21 cellular contexts compared by ENCODE assay signal in genomic region chr21:45050361-45050785, GRCh38. TPM values are rescaled to one million over a fixed set of nuclear protein-coding genes. Genes with fewer than 3 reads are reported as not detected.
DNase-seq lines count a peak whose midpoint lies in the region; ATAC-seq, FAIRE-seq and TF ChIP-seq lines count a peak whose summit lies in the region.
"Had no signal": no experiment of that assay in that cellular context is flagged by ENCODE, and none has a peak within 500 bp of the region (broad histone marks: within the 10 kb centered on the region; RNA-seq: fewer than 3 reads in every experiment).

No MANE protein-coding gene starts in this region.

- peaks cover 13% of the 10 kb centered on the region; the same call in 2 of the 3 replicates for H3K4me1 ChIP-seq in A549

- POLR2A ChIA-PET in A549 (lab: Yijun Ruan, JAX): no interaction called here

- H3K4me3 ChIP-seq in A549 (no peak overlapping the region), fibroblast of villous mesenchyme (ENCODE audit: low read depth, low read length) (no peak overlapping the region)
- H3K4me3 ChIP-seq: MG63, PC-9, SK-N-MC had no signal

- TF ChIP-seq EP300 in A549 (IDR thresholded peaks at IDR 0.05): no peak

- CTCF ChIA-PET in A549 (lab: Yijun Ruan, JAX): interaction anchor here (0.6 to 0.7 kb wide), 2 partner anchors 78 to 90 kb away, joined by 3 read pairs; no protein-coding TSS in a partner anchor

- H3K4me2 ChIP-seq in A549: peak overlapping the region; percentile 24; the same call in 2 of the 3 replicates
- H3K4me2 ChIP-seq: PC-9 had no signal

- 56% methylated on average over 10 of the region's 12 CpGs for WGBS in A549 (ENCODE audit: missing lambda C conversion rate)

- intact Hi-C loops in sciatic nerve (cut with DNase I): no loop called here

- in situ Hi-C loops in KBM-7 (cut with MboI; ENCODE audit: low pct_unique_long_range_greater_than_20kb, low sequenced_read_pairs): no loop called here

- TF ChIP-seq POLR2A in A549 (IDR thresholded peaks at IDR 0.05; ENCODE audit: low read length): no peak

- TF ChIP-seq RAD21 in A549 (conservative IDR thresholded peaks at IDR 0.05 in 1 of 2, IDR thresholded peaks at IDR 0.05 in 1 of 2): no peak

- H3K27ac ChIP-seq in A549 (peak overlapping the region; percentile 63 to 74; a peak in 5 of 6 replicates), VCaP (peak overlapping the region; percentile 56)
- H3K27ac ChIP-seq: PC-9, SK-N-MC had no signal

- DNase-seq in A549 (ENCODE audit: low read depth in 1 of 2, low spot score in 1 of 2): no peak
- peak; percentile 94 for DNase-seq in fibroblast of villous mesenchyme (ENCODE audit: low read depth)
- DNase-seq in sciatic nerve (ENCODE audit: low spot score): peak; percentile 48
- no peak for DNase-seq in KBM-7
- no peak for DNase-seq in OCI-M2 (lab: John Stamatoyannopoulos, UW; ENCODE audit: unreplicated experiment)
- no peak for DNase-seq in iPS-NIHi11 (ENCODE audit: low spot score)
- DNase-seq: activated CD8-positive, alpha-beta memory T cell treated with anti-CD3 and anti-CD28 coated beads for 24 hours; CD8-positive, alpha-beta T cell; erythroblast; hippocampal formation; MG63; NCI-H1930; NCI-H524 treated with DMSO at 0.1 percent for 48 hours; PC-9; stimulated activated CD4-positive, alpha-beta T cell treated with anti-CD3 and anti-CD28 coated beads, Interleukin-2, amount 100 ng/mL, for 24 hours had no signal

- no peak for TF ChIP-seq CTCF in A549 (IDR thresholded peaks at IDR 0.05)
- no peak for TF ChIP-seq CTCF in VCaP (conservative IDR thresholded peaks at IDR 0.05)
- no peak for TF ChIP-seq CTCF in fibroblast of villous mesenchyme (IDR thresholded peaks at IDR 0.05; ENCODE audit: insufficient read depth, low read depth, low read length)

- FAIRE-seq in A549 (lab: Jason Lieb, UNC): no peak
- FAIRE-seq: A204.1, H54 had no signal

- H3K9me3 ChIP-seq in A549: peaks cover 8% of the 10 kb centered on the region; the same call in 1 of the 3 replicates

- ATAC-seq in A549 (no peak), sciatic nerve (no peak), HG03039 (IDR thresholded peaks at IDR 0.05; ENCODE audit: unreplicated experiment) (no peak)
- ATAC-seq: activated T-helper 17 cell treated with anti-CD3 and anti-CD28 coated beads, Interleukin-2, amount 50 U/mL, for 72 hours; CD8-positive, alpha-beta T cell had no signal

TF ChIP-seq in A549, 52 proteins besides CTCF, POLR2A, EP300 and RAD21:
- no peak for TF ChIP-seq HEYL (CRISPR knock-in tag; IDR thresholded peaks at IDR 0.05)
- no peak for TF ChIP-seq ESRRA (IDR thresholded peaks at IDR 0.05; ENCODE audit: borderline replicate concordance, low read length)
- TF ChIP-seq TP53 (CRISPR knock-in tag; IDR thresholded peaks at IDR 0.05): no peak
- no peak for TF ChIP-seq HOXB5 (CRISPR knock-in tag; IDR thresholded peaks at IDR 0.05)
- TF ChIP-seq ELK1 (IDR thresholded peaks at IDR 0.05; ENCODE audit: low read depth, low read length): no peak
- no peak for TF ChIP-seq MAX (IDR thresholded peaks at IDR 0.05)
- TF ChIP-seq FOSL2 (IDR thresholded peaks at IDR 0.05): no peak
- TF ChIP-seq FOSL2 (CRISPR knock-in tag; IDR thresholded peaks at IDR 0.05): no peak
- TF ChIP-seq KDM5A (IDR thresholded peaks at IDR 0.05): no peak
- no peak for TF ChIP-seq HOXB13 (CRISPR knock-in tag; IDR thresholded peaks at IDR 0.05; ENCODE audit: low read depth)
- no peak for TF ChIP-seq RARB (CRISPR knock-in tag; IDR thresholded peaks at IDR 0.05)
- TF ChIP-seq ZNF302 (CRISPR knock-in tag; IDR thresholded peaks at IDR 0.05): no peak
- TF ChIP-seq TFCP2L1 (CRISPR knock-in tag; IDR thresholded peaks at IDR 0.05): no peak
- no peak for TF ChIP-seq CHD2 (IDR thresholded peaks at IDR 0.05; ENCODE audit: low read length, partially characterized antibody)
- TF ChIP-seq ZC3H11A (IDR thresholded peaks at IDR 0.05): no peak
- no peak for TF ChIP-seq RNF2 (IDR thresholded peaks at IDR 0.05; ENCODE audit: borderline replicate concordance, low read depth)
- TF ChIP-seq FOXS1 (CRISPR knock-in tag; IDR thresholded peaks at IDR 0.05): no peak
- no peak for TF ChIP-seq BCL3 (IDR thresholded peaks at IDR 0.05)
TF ChIP-seq in A549: peak in this region for 0.

RNA-seq across cellular contexts. Expression of gene ADARB1, which starts 24.0 kb away (rescaled TPM):
- 2.8 and 3.2 TPM in 2 replicates for polyA plus RNA-seq in A549 (2011; rRNA removed)
- 2.5 and 3.0 TPM in 2 replicates for polyA plus RNA-seq in A549 (2012; cell fraction: cytosol; rRNA removed)
- 7.2 and 8.4 TPM in 2 replicates for polyA plus RNA-seq in A549 (2012; cell fraction: nucleus; rRNA removed)
- polyA plus RNA-seq in A549 (2017; fragmentation: RNase III; extraction: RNeasy Plus Mini Kit Qiagen cat#74134 plus additional on column Dnase treatment): 5.0 to 6.7 TPM (median 5.7 TPM) in 3 replicates
- 4.7 and 5.2 TPM in 2 replicates for polyA minus RNA-seq in A549 (2011; rRNA and poly(A)+ RNA removed)
- total RNA-seq in fibroblast of villous mesenchyme: 14.5 and 16.4 TPM in 2 replicates
- total RNA-seq in sciatic nerve: 35.0 TPM

Comparison
In these comparisons a context has a peak if more than half of its experiments do, and no peak if none do; other contexts are left out.
1. DNase-seq: peak in fibroblast of villous mesenchyme (single experiment) and sciatic nerve (single experiment); none in A549 (0 of 2), KBM-7 (single experiment), OCI-M2 (single experiment) and iPS-NIHi11 (single experiment).